Comparison of ENCODE assay signal across 9 cellular contexts in the genomic region with DNA sequence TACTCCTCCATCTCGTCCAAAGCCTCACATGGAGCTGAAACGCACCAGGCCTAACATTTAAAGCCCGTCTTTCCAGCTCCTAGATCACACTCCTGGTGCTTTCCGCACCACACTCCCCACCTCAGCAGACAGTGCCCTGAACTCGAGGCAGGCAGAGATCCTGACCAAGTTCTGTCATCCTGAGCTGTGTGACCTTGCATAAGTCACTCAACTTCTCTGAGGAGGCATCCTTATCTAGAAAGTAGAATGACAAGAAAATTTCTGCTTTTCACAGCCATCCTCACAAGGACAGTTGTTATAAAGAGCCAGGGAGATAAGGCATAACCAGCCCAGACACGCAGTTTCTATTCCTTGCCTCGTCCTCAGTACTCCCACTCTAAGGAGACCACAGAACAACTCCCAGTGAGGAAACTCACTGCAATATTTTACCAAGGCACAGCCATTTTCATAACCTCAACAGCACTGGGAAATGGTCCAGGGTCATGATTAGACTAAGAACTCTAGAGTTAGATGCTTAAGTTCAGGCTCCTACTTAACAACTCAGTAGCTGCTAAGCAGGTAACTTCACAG. TPM values are rescaled to one million over a fixed set of nuclear protein-coding genes. Genes with fewer than 3 reads are reported as not detected.
DNase-seq lines count a peak whose midpoint lies in the region; TF ChIP-seq lines count a peak whose summit lies in the region.
"Had no signal": no experiment of that assay in that cellular context is flagged by ENCODE, and none has a peak within 500 bp of the region (broad histone marks: within the 10 kb centered on the region; RNA-seq: fewer than 3 reads in every experiment).

No MANE protein-coding gene starts in this region.

- H3F3A ChIP-seq in OCI-LY1 (ENCODE audit: insufficient read depth, low read length) (no peaks in the 10 kb centered on the region), neural cell (ENCODE audit: insufficient read depth, low read length, poor library complexity, severe bottlenecking) (no peaks in the 10 kb centered on the region)

- 95% methylated on average over 7 of the region's 7 CpGs for WGBS in hepatocyte (ENCODE audit: low lambda C conversion rate, missing lambda C conversion rate)

- H3K36me3 Mint-ChIP-seq in brain: peaks cover 25% of the 10 kb centered on the region

- no peak for TF ChIP-seq EP300 in neural cell (conservative IDR thresholded peaks at IDR 0.05; ENCODE audit: poor library complexity, severe bottlenecking)

- TF ChIP-seq CTCF in OCI-LY1 (IDR thresholded peaks at IDR 0.05; ENCODE audit: low read length) (no peak), brain (conservative IDR thresholded peaks at IDR 0.05) (no peak), neural cell (IDR thresholded peaks at IDR 0.05; ENCODE audit: poor library complexity, severe bottlenecking) (no peak), hepatocyte (IDR thresholded peaks at IDR 0.05; ENCODE audit: poor library complexity) (no peak), GM13977 (IDR thresholded peaks at IDR 0.05; ENCODE audit: extremely low read depth, insufficient read depth, missing control alignments) (no peak)

- no peak for TF ChIP-seq RAD21 in neural cell (conservative IDR thresholded peaks at IDR 0.05)

- H3K79me2 ChIP-seq in OCI-LY1 (ENCODE audit: insufficient read depth, low read length) (peaks cover 19% of the 10 kb centered on the region), neural cell (replicated peaks; ENCODE audit: insufficient read depth, low read length) (peaks cover 49% of the 10 kb centered on the region), hepatocyte (no peaks in the 10 kb centered on the region)

- H3K27ac Mint-ChIP-seq in brain: peak overlapping the region in 4 of 5 experiments; percentile 35 to 80 (median 75)

- H4K20me1 ChIP-seq in OCI-LY1 (ENCODE audit: insufficient read depth, low read length) (no peaks in the 10 kb centered on the region), neural cell (ENCODE audit: insufficient read depth) (peaks cover 23% of the 10 kb centered on the region), hepatocyte (ENCODE audit: insufficient read depth, poor library complexity, severe bottlenecking) (no peaks in the 10 kb centered on the region)

- H2AFZ ChIP-seq in OCI-LY1 (ENCODE audit: low read length) (no peak overlapping the region), neural cell (ENCODE audit: low read depth, low read length) (no peak overlapping the region), hepatocyte (no peak overlapping the region)

- H3K4me3 Mint-ChIP-seq in brain: peak overlapping the region; percentile 94 to 96 (median 95)

- H3K4me1 ChIP-seq in OCI-LY1 (ENCODE audit: insufficient read depth, low read length, severe bottlenecking) (peaks cover 27% of the 10 kb centered on the region), hepatocyte (ENCODE audit: insufficient read depth) (peaks cover 10% of the 10 kb centered on the region)

- DNase-seq in EH (ENCODE audit: low read depth) (peak; percentile 6), hepatocyte (ENCODE audit: low spot score) (no peak), GM13977 (ENCODE audit: low spot score) (no peak), GM03348 (ENCODE audit: low spot score) (no peak)
- DNase-seq: left ventricle myocardium superior, NCI-H226 had no signal

- peak overlapping the region; percentile 75 for H3K27ac ChIP-seq in OCI-LY1 (ENCODE audit: low read depth, low read length, poor library complexity, severe bottlenecking)
- H3K27ac ChIP-seq in neural cell (ENCODE audit: low read length): no peak overlapping the region
- H3K27ac ChIP-seq in hepatocyte: no peak overlapping the region

- H3K36me3 ChIP-seq in OCI-LY1 (ENCODE audit: insufficient read depth, low read length) (peaks cover 59% of the 10 kb centered on the region), neural cell (ENCODE audit: insufficient read depth, low read length) (peaks cover 15% of the 10 kb centered on the region), hepatocyte (replicated peaks; ENCODE audit: insufficient read depth, low read depth) (no peaks in the 10 kb centered on the region)

- H3K9ac ChIP-seq in OCI-LY1 (ENCODE audit: low read length) (peak overlapping the region; percentile 81; the same call in 1 of the 2 replicates), neural cell (ENCODE audit: low read length) (no peak overlapping the region)

- H3K4me1 Mint-ChIP-seq in brain: peaks cover 70% of the 10 kb centered on the region

- H3K27me3 ChIP-seq in OCI-LY1 (ENCODE audit: insufficient read depth, low read length) (no peaks in the 10 kb centered on the region), neural cell (ENCODE audit: insufficient read depth, low read depth, low read length) (no peaks in the 10 kb centered on the region), hepatocyte (peaks cover 5% of the 10 kb centered on the region)

- H3K9me3 Mint-ChIP-seq in brain: peaks cover 0 to 7% (median 0%) of the 10 kb centered on the region in 5 experiments

- no peaks in the 10 kb centered on the region for H3K9me2 ChIP-seq in OCI-LY1 (ENCODE audit: low read depth, low read length)
- no peaks in the 10 kb centered on the region for H3K9me2 ChIP-seq in neural cell (ENCODE audit: insufficient read depth, low read length)
- no peaks in the 10 kb centered on the region for H3K9me2 ChIP-seq in hepatocyte (replicated peaks; ENCODE audit: insufficient read depth)

- H3K27me3 Mint-ChIP-seq in brain: peaks cover 15% of the 10 kb centered on the region

- in situ Hi-C loops in GM13977 (cut with MboI; ENCODE audit: low pct_unique_long_range_greater_than_20kb, low sequenced_read_pairs, unreplicated experiment): no loop called here

- no peaks in the 10 kb centered on the region for H3K9me3 ChIP-seq in OCI-LY1 (ENCODE audit: low read length)
- H3K9me3 ChIP-seq in neural cell (ENCODE audit: low read length): no peaks in the 10 kb centered on the region
- H3K9me3 ChIP-seq in hepatocyte (ENCODE audit: low read depth): no peaks in the 10 kb centered on the region

- peak overlapping the region; percentile 94 for H3K4me2 ChIP-seq in OCI-LY1 (ENCODE audit: low read length)
- H3K4me2 ChIP-seq in neural cell (ENCODE audit: low read length): peak overlapping the region; percentile 87
- H3K4me2 ChIP-seq in hepatocyte: no peak overlapping the region

- H3K4me3 ChIP-seq in OCI-LY1 (ENCODE audit: low read depth, low read length, poor library complexity, severe bottlenecking) (peak overlapping the region; percentile 77), neural cell (ENCODE audit: low read length) (peak overlapping the region; percentile 89), hepatocyte (no peak overlapping the region)

TF ChIP-seq in neural cell, 6 proteins besides CTCF, POLR2A, EP300 and RAD21:
- TF ChIP-seq TAF1 (IDR thresholded peaks at IDR 0.05; ENCODE audit: low read depth) (no peak), SMC3 (conservative IDR thresholded peaks at IDR 0.05; ENCODE audit: poor library complexity) (no peak), POLR2AphosphoS5 (IDR thresholded peaks at IDR 0.05) (no peak), EZH2 (IDR thresholded peaks at IDR 0.05; ENCODE audit: borderline replicate concordance, insufficient read depth, low read length, poor library complexity, severe bottlenecking) (no peak), MXI1 (conservative IDR thresholded peaks at IDR 0.05; ENCODE audit: poor library complexity, severe bottlenecking) (no peak)
- TF ChIP-seq, protein P1, sequence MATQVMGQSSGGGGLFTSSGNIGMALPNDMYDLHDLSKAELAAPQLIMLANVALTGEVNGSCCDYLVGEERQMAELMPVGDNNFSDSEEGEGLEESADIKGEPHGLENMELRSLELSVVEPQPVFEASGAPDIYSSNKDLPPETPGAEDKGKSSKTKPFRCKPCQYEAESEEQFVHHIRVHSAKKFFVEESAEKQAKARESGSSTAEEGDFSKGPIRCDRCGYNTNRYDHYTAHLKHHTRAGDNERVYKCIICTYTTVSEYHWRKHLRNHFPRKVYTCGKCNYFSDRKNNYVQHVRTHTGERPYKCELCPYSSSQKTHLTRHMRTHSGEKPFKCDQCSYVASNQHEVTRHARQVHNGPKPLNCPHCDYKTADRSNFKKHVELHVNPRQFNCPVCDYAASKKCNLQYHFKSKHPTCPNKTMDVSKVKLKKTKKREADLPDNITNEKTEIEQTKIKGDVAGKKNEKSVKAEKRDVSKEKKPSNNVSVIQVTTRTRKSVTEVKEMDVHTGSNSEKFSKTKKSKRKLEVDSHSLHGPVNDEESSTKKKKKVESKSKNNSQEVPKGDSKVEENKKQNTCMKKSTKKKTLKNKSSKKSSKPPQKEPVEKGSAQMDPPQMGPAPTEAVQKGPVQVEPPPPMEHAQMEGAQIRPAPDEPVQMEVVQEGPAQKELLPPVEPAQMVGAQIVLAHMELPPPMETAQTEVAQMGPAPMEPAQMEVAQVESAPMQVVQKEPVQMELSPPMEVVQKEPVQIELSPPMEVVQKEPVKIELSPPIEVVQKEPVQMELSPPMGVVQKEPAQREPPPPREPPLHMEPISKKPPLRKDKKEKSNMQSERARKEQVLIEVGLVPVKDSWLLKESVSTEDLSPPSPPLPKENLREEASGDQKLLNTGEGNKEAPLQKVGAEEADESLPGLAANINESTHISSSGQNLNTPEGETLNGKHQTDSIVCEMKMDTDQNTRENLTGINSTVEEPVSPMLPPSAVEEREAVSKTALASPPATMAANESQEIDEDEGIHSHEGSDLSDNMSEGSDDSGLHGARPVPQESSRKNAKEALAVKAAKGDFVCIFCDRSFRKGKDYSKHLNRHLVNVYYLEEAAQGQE (IDR thresholded peaks at IDR 0.05; ENCODE audit: borderline replicate concordance): no peak

RNA-seq across cellular contexts. Expression of a gene that starts 3.1 kb away (rescaled TPM):
- polyA plus RNA-seq in brain (ENCODE audit: insufficient read depth, low read depth, low replicate concordance): 17.4 TPM
- polyA plus RNA-seq in neural cell: 65.8 TPM in 2 replicates
- 97.9 and 112 TPM in 2 replicates for polyA minus RNA-seq in neural cell
- 2.6 and 2.7 TPM in 2 replicates for total RNA-seq in hepatocyte
- polyA plus RNA-seq in hepatocyte: 2.1 and 2.4 TPM in 2 replicates
